12 cellular contexts compared by ENCODE assay signal in the genomic region with DNA sequence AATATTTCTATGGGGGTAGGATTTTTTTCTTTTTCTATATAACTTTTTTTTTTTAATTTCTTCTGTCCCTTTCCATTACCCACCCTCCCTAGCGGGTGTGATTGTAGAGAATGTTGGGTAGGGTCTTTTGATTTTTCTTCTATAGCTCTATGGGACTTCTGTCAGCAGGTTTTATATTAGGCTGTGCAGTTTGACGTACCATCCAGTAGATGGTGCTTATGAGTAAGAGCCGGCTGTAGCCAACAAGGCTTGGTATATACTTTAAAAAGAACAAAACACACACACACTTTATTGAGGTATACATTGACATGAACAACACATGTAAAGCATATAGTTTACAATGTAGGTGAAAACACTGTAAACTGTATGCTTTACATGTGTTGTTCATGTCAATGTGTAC.
DNase-seq lines count a peak whose midpoint lies in the region; TF ChIP-seq lines count a peak whose summit lies in the region.
"Had no signal": no experiment of that assay in that cellular context is flagged by ENCODE, and none has a peak within 500 bp of the region (broad histone marks: within the 10 kb centered on the region; RNA-seq: fewer than 3 reads in every experiment).

No MANE protein-coding gene starts in this region.

- CTCF ChIA-PET in GM10248 (lab: Yijun Ruan, JAX) = interaction anchor here (0.6 to 2.1 kb wide), 2 partner anchors 10 to 16 kb away, joined by 3 to 8 read pairs; no protein-coding TSS in a partner anchor
- CTCF ChIA-PET in HEK293T (lab: Yijun Ruan, JAX) = no interaction called here

- H3K4me1 ChIP-seq in adipocyte (ENCODE audit: control insufficient read depth, insufficient read depth, low read length) (no peaks in the 10 kb centered on the region), mesendoderm (ENCODE audit: control insufficient read depth, low read depth, low read length) (no peaks in the 10 kb centered on the region)

- peaks cover 2% of the 10 kb centered on the region for H3K9me3 ChIP-seq in adipocyte (ENCODE audit: control insufficient read depth, low read length)

- H3K79me2 ChIP-seq in mesendoderm (ENCODE audit: control insufficient read depth, insufficient read depth, low read length) = no peaks in the 10 kb centered on the region

- peak; percentile 38 for TF ChIP-seq CTCF in GM10248 (IDR thresholded peaks at IDR 0.05; ENCODE audit: control extremely low read depth, extremely low read depth, low read depth, missing control alignments)

- DNase-seq in GM10248 (ENCODE audit: extremely low spot score) (no peak), HEK293T (ENCODE audit: extremely low spot score) (peak; percentile 16), adipocyte (ENCODE audit: low read depth) (peak; percentile 6), mesendoderm (peak; percentile 18), SIG-M5 treated with dmso at 0.1 percent for 504 hours (lab: John Stamatoyannopoulos, UW; ENCODE audit: unreplicated experiment) (no peak), SW480 (ENCODE audit: low spot score) (no peak)
- no peak for DNase-seq in stimulated activated CD4-positive, alpha-beta T cell treated with anti-CD3 and anti-CD28 coated beads, Interleukin-15, amount 100 ng/mL, for 24 hours
- DNase-seq in activated CD8-positive, alpha-beta memory T cell treated with anti-CD3 and anti-CD28 coated beads for 24 hours = no peak
- DNase-seq: activated CD8-positive, alpha-beta T cell treated with anti-CD3 and anti-CD28 coated beads for 36 hours; aorta; GF-D8 had no signal

- H4K8ac ChIP-seq in mesendoderm (ENCODE audit: low read depth, low read length) = no peak overlapping the region

- POLR2A ChIA-PET in GM10248 (lab: Yijun Ruan, JAX) (no interaction called here), HEK293T (lab: Yijun Ruan, JAX) (no interaction called here)

- H3K9ac ChIP-seq in adipocyte (ENCODE audit: low read length) (no peak overlapping the region), mesendoderm (ENCODE audit: low read length) (no peak overlapping the region)

- no peak overlapping the region for H3K4ac ChIP-seq in mesendoderm (ENCODE audit: low read depth, low read length)

- H3K4me3 ChIP-seq in adipocyte (ENCODE audit: low read length) = no peak overlapping the region
- no peak overlapping the region for H3K4me3 ChIP-seq in mesendoderm (ENCODE audit: low read length)
- H3K4me3 ChIP-seq: skin epidermis had no signal

- no peak overlapping the region for H3K23ac ChIP-seq in mesendoderm (ENCODE audit: low read length)

- no peak overlapping the region for H4K5ac ChIP-seq in mesendoderm (ENCODE audit: low read length)

- no peak overlapping the region for H2AK5ac ChIP-seq in mesendoderm (ENCODE audit: low read length)

- H3K4me2 ChIP-seq in mesendoderm (ENCODE audit: low read length) = no peak overlapping the region

- H3K36me3 ChIP-seq in adipocyte (ENCODE audit: control insufficient read depth, insufficient read depth, low read length, severe bottlenecking) = no peaks in the 10 kb centered on the region
- H3K36me3 ChIP-seq in mesendoderm (ENCODE audit: control insufficient read depth, insufficient read depth, low read length) = no peaks in the 10 kb centered on the region

- H2BK120ac ChIP-seq in mesendoderm (ENCODE audit: low read depth, low read length) = no peak overlapping the region

- no peaks in the 10 kb centered on the region for H3K79me1 ChIP-seq in mesendoderm (ENCODE audit: low read length)

- H3K27me3 ChIP-seq in adipocyte (replicated peaks; ENCODE audit: control insufficient read depth, insufficient read depth, low read length) (peaks cover 7% of the 10 kb centered on the region), mesendoderm (ENCODE audit: insufficient read depth, low read length, poor library complexity) (no peaks in the 10 kb centered on the region)

- H3K56ac ChIP-seq in mesendoderm (ENCODE audit: low read length) = no peak overlapping the region

- H2BK5ac ChIP-seq in mesendoderm (ENCODE audit: low read length) = no peak overlapping the region

- no peak overlapping the region for H3K18ac ChIP-seq in mesendoderm (ENCODE audit: low read length)

- no CpG with 5 or more reads among the region's 3 CpGs for WGBS in mesendoderm (ENCODE audit: extremely low coverage, insufficient coverage, low lambda C conversion rate)

- no peak overlapping the region for H3K27ac ChIP-seq in mesendoderm (ENCODE audit: low read depth, low read length)
- H3K27ac ChIP-seq: skin epidermis had no signal

- no peak overlapping the region for H2BK15ac ChIP-seq in mesendoderm (replicated peaks; ENCODE audit: low read depth)

TF ChIP-seq in HEK293T, 16 proteins besides CTCF, POLR2A, EP300 and RAD21:
- no peak for TF ChIP-seq SP1 (IDR thresholded peaks at IDR 0.05)
- no peak for TF ChIP-seq SUZ12 (IDR thresholded peaks at IDR 0.05)
- TF ChIP-seq NFRKB (IDR thresholded peaks at IDR 0.05) = no peak
- no peak for TF ChIP-seq ELF4 (IDR thresholded peaks at IDR 0.05)

Comparison
In these comparisons a context has a peak if more than half of its experiments do, and no peak if none do; other contexts are left out.
1. DNase-seq: peak in HEK293T (single experiment), adipocyte (single experiment) and mesendoderm (single experiment); none in GM10248 (single experiment), SIG-M5 treated with dmso at 0.1 percent for 504 hours (single experiment), SW480 (single experiment), stimulated activated CD4-positive, alpha-beta T cell treated with anti-CD3 and anti-CD28 coated beads, Interleukin-15, amount 100 ng/mL, for 24 hours (single experiment) and activated CD8-positive, alpha-beta memory T cell treated with anti-CD3 and anti-CD28 coated beads for 24 hours (single experiment).